In genomic region chr1:109776911-109777310, GRCh38 we compare ENCODE assay signal across 8 cellular contexts. TPM values are rescaled to one million over a fixed set of nuclear protein-coding genes. Genes with fewer than 3 reads are reported as not detected.
DNase-seq lines count a peak whose midpoint lies in the region; ATAC-seq and TF ChIP-seq lines count a peak whose summit lies in the region.

No MANE protein-coding gene starts in this region.

- H3K36me3 Mint-ChIP-seq in HFFc6 (ENCODE audit: low read depth) (peaks cover 6% of the 10 kb centered on the region; the same call in 1 of the 2 replicates), MCF 10A (ENCODE audit: insufficient read depth, unreplicated experiment) (no peaks in the 10 kb centered on the region)

- peaks cover 5% of the 10 kb centered on the region; the same call in 1 of the 2 replicates for H3K9me3 Mint-ChIP-seq in HFFc6
- no peaks in the 10 kb centered on the region for H3K9me3 Mint-ChIP-seq in MCF 10A (ENCODE audit: unreplicated experiment)

- H3K27ac Mint-ChIP-seq in HFFc6 (no peak overlapping the region), MCF 10A (ENCODE audit: low read depth, unreplicated experiment) (no peak overlapping the region)

- H3K27me3 Mint-ChIP-seq in HFFc6 (ENCODE audit: insufficient read depth) (no peaks in the 10 kb centered on the region; the same call in 1 of the 2 replicates), MCF 10A (ENCODE audit: insufficient read depth, unreplicated experiment) (no peaks in the 10 kb centered on the region)

- POLR2A ChIA-PET in MCF 10A (lab: Yijun Ruan, JAX): interaction anchor here (0.8 to 8.8 kb wide), 6 partner anchors 204 to 258 kb away, joined by 3 to 82 read pairs (median 3); partner anchors contain the start of genes AHCYL1 and STRIP1

- no peak for TF ChIP-seq POLR2A in GM18505 (IDR thresholded peaks at IDR 0.05; ENCODE audit: borderline replicate concordance, extremely low read depth, insufficient read depth, insufficient read length)

- DNase-seq in DMS53 treated with DMSO at 0.1 percent for 48 hours (lab: John Stamatoyannopoulos, UW; ENCODE audit: unreplicated experiment): peak; percentile 68
- peak; percentile 69 for DNase-seq in HFFc6
- peak; percentile 61 for DNase-seq in NCI-H2107 treated with DMSO at 0.1 percent for 48 hours (lab: John Stamatoyannopoulos, UW; ENCODE audit: unreplicated experiment)
- DNase-seq in MCF 10A (ENCODE audit: unreplicated experiment): peak; percentile 89
- DNase-seq in iris pigment epithelial cell (ENCODE audit: low read depth): peak; percentile 67
- peak; percentile 40 to 56 for DNase-seq in stimulated activated CD4-positive, alpha-beta T cell treated with anti-CD3 and anti-CD28 coated beads, Interleukin-1b, Interleukin-23, amount 100 ng/mL, for 1 hour (ENCODE audit: low read depth in 2 of 2)

- BruUV-seq in MCF 10A (replicated peaks; lab: Mats Ljungman, UMichigan): no TSS peak

- no peak overlapping the region for H3K4me3 Mint-ChIP-seq in HFFc6
- no peak overlapping the region for H3K4me3 Mint-ChIP-seq in MCF 10A (ENCODE audit: unreplicated experiment)

- intact Hi-C loops in MCF 10A (cut with micrococcal nuclease): loop anchor here (1.0 to 5.0 kb wide), 4 partner anchors 135 to 234 kb away; partner anchors contain the start of genes AHCYL1 and CSF1

- H3K4me1 Mint-ChIP-seq in HFFc6 (ENCODE audit: low read depth) (peaks cover 60% of the 10 kb centered on the region), MCF 10A (ENCODE audit: insufficient read depth, unreplicated experiment) (no peaks in the 10 kb centered on the region)

- CTCF ChIA-PET in MCF 10A (lab: Yijun Ruan, JAX): interaction anchor here (0.5 to 25.8 kb wide), 58 partner anchors 9 to 1816 kb away, joined by 3 to 969 read pairs (median 4); partner anchors contain the start of genes AHCYL1, AMPD2, GNAI3 and GNAT2

- TF ChIP-seq CTCF in HFFc6 (IDR thresholded peaks at IDR 0.05) (peak; percentile 99), VCaP (conservative IDR thresholded peaks at IDR 0.05) (peak; percentile 90), MCF 10A (IDR thresholded peaks at IDR 0.05; ENCODE audit: unreplicated experiment) (peak; percentile 98)

- no peak overlapping the region for H3K27ac ChIP-seq in VCaP

- no peak for ATAC-seq in GM18505 (IDR thresholded peaks at IDR 0.05; ENCODE audit: unreplicated experiment)

RNA-seq across cellular contexts. Expression of gene EPS8L3, which starts 13.2 kb away (rescaled TPM):
- total RNA-seq in HFFc6 (2021; fragmentation: NEBNext Ultra II Directional; extraction: Animal tissue kit (Norgen Biotek cat#: 25700)): not detected
- not detected in 2 replicates for total RNA-seq in MCF 10A (2022)

RNA-seq across cellular contexts. Expression of gene GSTM3, which starts 36.1 kb away (rescaled TPM):
- 10 to 100 TPM; 36.9 to 51.3 (median 43.6) TPM for total RNA-seq in HFFc6 (2021; fragmentation: NEBNext Ultra II Directional; extraction: Animal tissue kit (Norgen Biotek cat#: 25700))
- total RNA-seq in MCF 10A (2022): not detected in 2 replicates

Comparison
In these comparisons a context has a peak if more than half of its experiments do, and no peak if none do; other contexts are left out.
1. RNA of gene GSTM3, which starts 36.1 kb away (total RNA-seq): 36.9 to 51.3 TPM in HFFc6; not detected in MCF 10A; every median in the first group is over 10 times any median in the second.
2. Peak in every context shown above with its lines, with median percentiles within 50 percentile points of each other: DNase-seq and CTCF ChIP-seq.